ENCODE assay signal across 8 cellular contexts in genomic region chr4:100868281-100868680, GRCh38.
DNase-seq lines count a peak whose midpoint lies in the region; ATAC-seq and TF ChIP-seq lines count a peak whose summit lies in the region.
"Not testable (repeated sequence)": the region's sequence is repeated elsewhere in the genome, so short reads cannot be mapped to it uniquely, and the experiment has no call there.

No MANE protein-coding gene starts in this region.

- H3K4me3 ChIP-seq in PC-3 (ENCODE audit: low read length); sigmoid colon: not testable (repeated sequence)

- H3K4me1 ChIP-seq in PC-3 (ENCODE audit: insufficient read depth, low read length); sigmoid colon: not testable (repeated sequence)

- not testable (repeated sequence) for H3K27me3 ChIP-seq in PC-3 (ENCODE audit: low read length); sigmoid colon

- H3K4me2 ChIP-seq in PC-3 (ENCODE audit: low read length): not testable (repeated sequence)

- not testable (repeated sequence) for BruUV-seq in PC-3 (replicated peaks; lab: Mats Ljungman, UMichigan)

- not testable (repeated sequence) for H3K9ac ChIP-seq in PC-3 (ENCODE audit: low read length)

- not testable (repeated sequence) for TF ChIP-seq POLR2A in sigmoid colon (IDR thresholded peaks at IDR 0.05)

- CTCF ChIA-PET in PC-3 (lab: Charles Lee): not testable (repeated sequence)

- H2AFZ ChIP-seq in PC-3 (ENCODE audit: low read length): not testable (repeated sequence)

- H3K27ac ChIP-seq in PC-3 (ENCODE audit: low read length); sigmoid colon: not testable (repeated sequence)

- H3K9me3 ChIP-seq in PC-3 (ENCODE audit: low read length); sigmoid colon: not testable (repeated sequence)

- not testable (repeated sequence) for H4K20me1 ChIP-seq in PC-3 (ENCODE audit: low read length)

- intact Hi-C loops in PC-3 (cut with micrococcal nuclease); sigmoid colon (cut with DNase I): not testable (repeated sequence)

- peak; percentile 37; the same call in 1 of the 2 replicates for ATAC-seq in PC-3

- H3F3A ChIP-seq in PC-3 (ENCODE audit: low read length, unreplicated experiment): not testable (repeated sequence)

- not testable (repeated sequence) for TF ChIP-seq CTCF in PC-3 (conservative IDR thresholded peaks at IDR 0.05; ENCODE audit: low read depth, low read length); sigmoid colon (IDR thresholded peaks at IDR 0.05)

- 24 to 60% methylated on average over 4 of the region's 4 CpGs for WGBS in sigmoid colon, 2 donors

- not testable (repeated sequence) for TF ChIP-seq EP300 in sigmoid colon (IDR thresholded peaks at IDR 0.05)

- DNase-seq in DMS153 (lab: John Stamatoyannopoulos, UW): peak; percentile 93
- peak; percentile 13 for DNase-seq in NAMALWA (ENCODE audit: low spot score)
- DNase-seq in NCI-H2029 (lab: John Stamatoyannopoulos, UW): peak; percentile 84
- DNase-seq in NCI-H345 treated with DMSO at 0.1 percent for 48 hours (lab: John Stamatoyannopoulos, UW; ENCODE audit: unreplicated experiment): peak; percentile 53
- DNase-seq in PC-3: peak; percentile 57
- peak; percentile 52 for DNase-seq in ecto neural progenitor cell (ENCODE audit: low spot score)
- peak; percentile 56 for DNase-seq in left kidney (ENCODE audit: low read depth, low spot score)
- peak; percentile 44 for DNase-seq in sigmoid colon

- H3K36me3 ChIP-seq in PC-3 (ENCODE audit: low read depth, low read length); sigmoid colon: not testable (repeated sequence)

- not testable (repeated sequence) for H3K9me2 ChIP-seq in PC-3 (replicated peaks; ENCODE audit: low read length)

- not testable (repeated sequence) for H3K79me2 ChIP-seq in PC-3 (ENCODE audit: low read length)

- POLR2A ChIA-PET in PC-3 (lab: Charles Lee; ENCODE audit: unreplicated experiment): not testable (repeated sequence)

Comparison
In these comparisons a context has a peak if more than half of its experiments do, and no peak if none do; other contexts are left out.
1. DNase-seq: peak in every context shown above with its lines; median percentile 93 in DMS153; 84 in NCI-H2029; 57 in PC-3; 56 in left kidney; 53 in NCI-H345 treated with DMSO at 0.1 percent for 48 hours; 52 in ecto neural progenitor cell; 44 in sigmoid colon; 13 in NAMALWA.